ENCODE assay signal across 30 cellular contexts in genomic region chr19:35388277-35389054, GRCh38. TPM values are rescaled to one million over a fixed set of nuclear protein-coding genes. Genes with fewer than 3 reads are reported as not detected.
A peak's percentile ranks its signal among the peaks of the same experiment; 100 is the strongest.
DNase-seq lines count a peak whose midpoint lies in the region; ATAC-seq and TF ChIP-seq lines count a peak whose summit lies in the region.
"Had no signal": no experiment of that assay in that cellular context is flagged by ENCODE, and none has a peak within 500 bp of the region (broad histone marks: within the 10 kb centered on the region; RNA-seq: fewer than 3 reads in every experiment).

No MANE protein-coding gene starts in this region.

- ATAC-seq in HG02852 (IDR thresholded peaks at IDR 0.05; ENCODE audit: unreplicated experiment) = no peak
- ATAC-seq: foreskin keratinocyte; heart left ventricle; Right ventricle myocardium inferior; SK-N-SH treated with all-trans-retinoic acid at 6 μM for 48 hours; stimulated activated memory B cell treated with anti-CD40 and anti-IgM and Interleukin-4, amounts not matched to agents 10 μg/mL and 1 μg/mL and 100 μg/mL, for 72 hours had no signal

- no peaks in the 10 kb centered on the region for H3K9me3 ChIP-seq in colonic mucosa

- TF ChIP-seq CTCF in colonic mucosa (IDR thresholded peaks at IDR 0.05) = no peak

- H3K4me1 ChIP-seq in colonic mucosa (no peaks in the 10 kb centered on the region), rectal smooth muscle tissue (ENCODE audit: control insufficient read depth, insufficient read depth, low read length) (peaks cover 4% of the 10 kb centered on the region)
- H3K4me1 ChIP-seq: esophagus squamous epithelium, foreskin keratinocyte, heart left ventricle, upper lobe of left lung had no signal

- H3K27me3 ChIP-seq in colonic mucosa = no peaks in the 10 kb centered on the region
- H3K27me3 ChIP-seq in rectal smooth muscle tissue (ENCODE audit: control insufficient read depth, insufficient read depth, low read length) = no peaks in the 10 kb centered on the region
- H3K27me3 ChIP-seq: BLaER1 treated with 17β-estradiol and CSF1 and Interleukin-3, amounts not matched to agents 10 nM and 100 nM; upper lobe of left lung had no signal

- DNase-seq in HUDEP-2 (lab: John Stamatoyannopoulos, UW; ENCODE audit: unreplicated experiment in 76 of 76) = peak in 72 of 76 experiments; percentile 20 to 96 (median 76)
- peak; percentile 7 for DNase-seq in colonic mucosa
- DNase-seq in posterior cingulate gyrus = no peak
- DNase-seq: activated CD4-positive, alpha-beta T cell treated with anti-CD3 and anti-CD28 coated beads, Interleukin-2, amount 50 U/mL, for 48 hours; activated naive CD4-positive, alpha-beta T cell; COR-L47; DMS53; esophagus squamous epithelium; foreskin keratinocyte; GDM1; H7; heart left ventricle; naive B cell; NCI-H1417 treated with DMSO at 0.1 percent for 48 hours; NCI-H2029 treated with DMSO at 0.1 percent for 48 hours; NCI-H2227 treated with DMSO at 0.1 percent for 48 hours; NCI-H526 treated with DMSO at 0.1 percent for 48 hours; upper lobe of left lung had no signal

- H3K4me3 ChIP-seq in colonic mucosa (no peak overlapping the region), rectal smooth muscle tissue (ENCODE audit: low read length) (no peak overlapping the region)
- H3K4me3 ChIP-seq: BLaER1 treated with 17β-estradiol and CSF1 and Interleukin-3, amounts not matched to agents 10 nM and 100 nM; esophagus squamous epithelium; heart left ventricle; skin epidermis; upper lobe of left lung had no signal

- H3K9ac ChIP-seq in colonic mucosa (ENCODE audit: low read depth in 2 of 2, low read length in 2 of 2) (no peak overlapping the region), rectal smooth muscle tissue (ENCODE audit: low read length) (no peak overlapping the region)
- H3K9ac ChIP-seq: BLaER1 treated with 17β-estradiol and CSF1 and Interleukin-3, amounts not matched to agents 10 nM and 100 nM had no signal

- H3K27ac ChIP-seq in colonic mucosa (no peak overlapping the region), rectal smooth muscle tissue (ENCODE audit: low read depth, low read length) (peak overlapping the region; percentile 53)
- H3K27ac ChIP-seq: BLaER1 treated with 17β-estradiol and CSF1 and Interleukin-3, amounts not matched to agents 10 nM and 100 nM; esophagus squamous epithelium; foreskin keratinocyte; heart left ventricle; skin epidermis; upper lobe of left lung had no signal

- no peaks in the 10 kb centered on the region for H3K36me3 ChIP-seq in colonic mucosa
- no peaks in the 10 kb centered on the region for H3K36me3 ChIP-seq in rectal smooth muscle tissue (ENCODE audit: control insufficient read depth, insufficient read depth, low read length)
- H3K36me3 ChIP-seq: esophagus squamous epithelium, heart left ventricle, upper lobe of left lung had no signal

- intact Hi-C loops in colonic mucosa (cut with DNase I) (no loop called here), posterior cingulate gyrus (cut with DNase I) (no loop called here)

RNA-seq across cellular contexts. Expression of gene GPR42, which starts 17.6 kb away (rescaled TPM):
- total RNA-seq in colonic mucosa = not detected
- total RNA-seq: esophagus squamous epithelium, foreskin keratinocyte, H7, heart left ventricle, kidney epithelial cell, lower leg skin, mesothelial cell of epicardium, renal cortical epithelial cell, Right ventricle myocardium inferior had no signal

RNA-seq across cellular contexts. Expression of gene FFAR3, which starts 30.2 kb away (rescaled TPM):
- total RNA-seq in colonic mucosa = under 1 TPM in 1 of 2 donors, not detected in 1; 0.27 TPM
- total RNA-seq: esophagus squamous epithelium, foreskin keratinocyte, H7, kidney epithelial cell, lower leg skin, renal cortical epithelial cell had no signal

RNA-seq across cellular contexts. Expression of gene FFAR1, which starts 40.8 kb away (rescaled TPM):
- not detected for total RNA-seq in colonic mucosa
- total RNA-seq: esophagus squamous epithelium, foreskin keratinocyte, H7, heart left ventricle, lower leg skin, renal cortical epithelial cell, Right ventricle myocardium inferior, subcutaneous adipose tissue had no signal

RNA-seq across cellular contexts. Expression of gene CD22, which starts 59.5 kb away (rescaled TPM):
- total RNA-seq in colonic mucosa = 1 to 10 TPM; 1.6 to 3.0 TPM
- total RNA-seq: foreskin keratinocyte, H7, renal cortical epithelial cell had no signal

RNA-seq across cellular contexts. Expression of gene FFAR2, which starts 59.6 kb away (rescaled TPM):
- under 1 TPM; 0.22 to 0.82 TPM for total RNA-seq in colonic mucosa
- total RNA-seq: foreskin keratinocyte, H7, kidney epithelial cell, mesothelial cell of epicardium, renal cortical epithelial cell had no signal

Comparison
In these comparisons a context has a peak if more than half of its experiments do, and no peak if none do; other contexts are left out.
1. DNase-seq: peak in HUDEP-2 (72 of 76) and colonic mucosa (single experiment); none in posterior cingulate gyrus (0 of 10).